ENCODE assay signal across 29 cellular contexts in genomic region chr18:11113046-11113548, GRCh38. TPM values are rescaled to one million over a fixed set of nuclear protein-coding genes. Genes with fewer than 3 reads are reported as not detected.
"Had no signal": no experiment of that assay in that cellular context is flagged by ENCODE, and none has a peak within 500 bp of the region (broad histone marks: within the 10 kb centered on the region; RNA-seq: fewer than 3 reads in every experiment).

No MANE protein-coding gene starts in this region.

- H3K27ac ChIP-seq: adrenal gland, SJSA1 had no signal

- H3K27ac Mint-ChIP-seq: activated CD4-positive, alpha-beta T cell treated with anti-CD3 and anti-CD28 coated beads, Interleukin-2, amount 10 ng/mL, durations not matched to agents 7 days and 5 days; activated CD8-positive, alpha-beta T cell treated with anti-CD3 and anti-CD28 coated beads, Interleukin-2, amount 10 ng/mL, durations not matched to agents 7 days and 5 days; activated naive CD4-positive, alpha-beta T cell treated with anti-CD3 and anti-CD28 coated beads for 36 hours; activated naive CD4-positive, alpha-beta T cell treated with anti-CD3 and anti-CD28 coated beads, Interleukin-2, amount 50 U/mL, for 72 hours; activated T-helper 1 cell treated with anti-CD3 and anti-CD28 coated beads, Interleukin-12 subunit alpha, Interleukin-12 subunit beta, Interleukin-2, Interleukin-4 antibody, amounts not matched to agents 30 ng/mL and 10 ng/mL and 1 ng/mL, durations not matched to agents 14 hours and 24 hours and 36 hours; brain; T-helper 1 cell treated with Interleukin-12 subunit alpha and Interleukin-12 subunit beta and Interleukin-4 antibody, amounts not matched to agents 30 μg/mL and 1 μg/mL, for 36 hours; T-helper 2 cell treated with Interferon-gamma antibody and Interleukin-4, amounts not matched to agents 5 μg/mL and 100 μg/mL, for 36 hours had no signal

- H3K36me3 Mint-ChIP-seq: activated naive CD4-positive, alpha-beta T cell treated with anti-CD3 and anti-CD28 coated beads, Interleukin-2, amount 50 U/mL, for 72 hours; brain had no signal

- H3K9me3 Mint-ChIP-seq: activated CD4-positive, alpha-beta T cell treated with anti-CD3 and anti-CD28 coated beads, Interleukin-2, amount 10 ng/mL, durations not matched to agents 7 days and 5 days; activated naive CD4-positive, alpha-beta T cell treated with anti-CD3 and anti-CD28 coated beads for 36 hours; activated T-helper 1 cell treated with anti-CD3 and anti-CD28 coated beads, Interleukin-12 subunit alpha, Interleukin-12 subunit beta, Interleukin-2, Interleukin-4 antibody, amounts not matched to agents 30 ng/mL and 10 ng/mL and 1 ng/mL, durations not matched to agents 14 hours and 24 hours and 36 hours; brain; T-helper 1 cell treated with Interleukin-12 subunit alpha and Interleukin-12 subunit beta and Interleukin-4 antibody, amounts not matched to agents 30 μg/mL and 1 μg/mL, for 36 hours; T-helper 2 cell treated with Interferon-gamma antibody and Interleukin-4, amounts not matched to agents 5 μg/mL and 100 μg/mL, for 36 hours had no signal

- H3K9ac ChIP-seq: SK-N-SH had no signal

- ATAC-seq: activated CD8-positive, alpha-beta T cell treated with anti-CD3 and anti-CD28 coated beads, Interleukin-2, amount 10 ng/mL, durations not matched to agents 7 days and 5 days; activated naive CD4-positive, alpha-beta T cell treated with anti-CD3 and anti-CD28 coated beads, Interleukin-2, amount 50 U/mL, for 72 hours; activated T-cell treated with anti-CD3 and anti-CD28 coated beads, Interleukin-2, amount 50 U/mL, for 4 hours; Panc1 had no signal

- H3K36me3 ChIP-seq: adrenal gland, SJSA1 had no signal

- H3K4me1 Mint-ChIP-seq: activated CD4-positive, alpha-beta T cell treated with anti-CD3 and anti-CD28 coated beads, Interleukin-2, amount 10 ng/mL, durations not matched to agents 7 days and 5 days; brain had no signal

- H3K9me3 ChIP-seq: adrenal gland, MG63, SJSA1, SK-N-SH had no signal

- H3K4me3 ChIP-seq: adrenal gland, MG63, SJSA1 had no signal

- DNase-seq: activated CD4-positive, alpha-beta T cell treated with anti-CD3 and anti-CD28 coated beads, Interleukin-2, amount 10 ng/mL, durations not matched to agents 7 days and 5 days; activated CD4-positive, alpha-beta T cell treated with anti-CD3 and anti-CD28 coated beads, Interleukin-2, amount 50 U/mL, for 48 hours; activated CD8-positive, alpha-beta memory T cell treated with anti-CD3 and anti-CD28 coated beads, Interleukin-2, amount 50 U/mL, for 4 hours; activated CD8-positive, alpha-beta T cell treated with anti-CD3 and anti-CD28 coated beads, Interleukin-2, amount 10 ng/mL, durations not matched to agents 7 days and 5 days; activated gamma-delta T cell treated with Interleukin-2 at 50 U/mL for 16 hours; activated naive CD4-positive, alpha-beta T cell treated with anti-CD3 and anti-CD28 coated beads for 36 hours; activated T-cell treated with anti-CD3 and anti-CD28 coated beads for 4 hours; activated T-cell treated with anti-CD3 and anti-CD28 coated beads, Interleukin-2, amount 50 U/mL, for 4 hours; adrenal gland; caudate nucleus; cerebellar nuclear complex; Kasumi-1; MG63; NCI-H1092; NCI-H1436 treated with DMSO at 0.1 percent for 48 hours; NCI-H1694 treated with DMSO at 0.1 percent for 48 hours; NCI-H2029; NCI-H345; NCI-H524 treated with DMSO at 0.1 percent for 48 hours; SHP77 treated with DMSO at 0.1 percent for 48 hours; SK-N-SH had no signal

- H3K27me3 ChIP-seq: adrenal gland, MG63, SJSA1 had no signal

- H3K4me3 Mint-ChIP-seq: activated CD4-positive, alpha-beta T cell treated with anti-CD3 and anti-CD28 coated beads, Interleukin-2, amount 10 ng/mL, durations not matched to agents 7 days and 5 days; activated CD8-positive, alpha-beta T cell treated with anti-CD3 and anti-CD28 coated beads, Interleukin-2, amount 10 ng/mL, durations not matched to agents 7 days and 5 days; activated naive CD4-positive, alpha-beta T cell treated with anti-CD3 and anti-CD28 coated beads for 36 hours; activated T-cell treated with anti-CD3 and anti-CD28 coated beads, Interleukin-2, amount 50 U/mL, for 4 hours; activated T-helper 1 cell treated with anti-CD3 and anti-CD28 coated beads, Interleukin-12 subunit alpha, Interleukin-12 subunit beta, Interleukin-2, Interleukin-4 antibody, amounts not matched to agents 30 ng/mL and 10 ng/mL and 1 ng/mL, durations not matched to agents 14 hours and 24 hours and 36 hours; brain; T-helper 1 cell treated with Interleukin-12 subunit alpha and Interleukin-12 subunit beta and Interleukin-4 antibody, amounts not matched to agents 30 μg/mL and 1 μg/mL, for 36 hours; T-helper 2 cell treated with Interferon-gamma antibody and Interleukin-4, amounts not matched to agents 5 μg/mL and 100 μg/mL, for 36 hours had no signal

- H3K4me2 ChIP-seq: SK-N-SH had no signal

- H3K27me3 Mint-ChIP-seq: activated CD4-positive, alpha-beta T cell treated with anti-CD3 and anti-CD28 coated beads, Interleukin-2, amount 10 ng/mL, durations not matched to agents 7 days and 5 days; brain had no signal

- H3K4me1 ChIP-seq: adrenal gland had no signal

RNA-seq across cellular contexts. Expression of gene PIEZO2, which starts 36.3 kb away (rescaled TPM):
- total RNA-seq: activated CD4-positive, alpha-beta T cell treated with anti-CD3 and anti-CD28 coated beads, Interleukin-2, amount 10 ng/mL, durations not matched to agents 7 days and 5 days; activated CD8-positive, alpha-beta T cell treated with anti-CD3 and anti-CD28 coated beads, Interleukin-2, amount 10 ng/mL, durations not matched to agents 7 days and 5 days; activated naive CD4-positive, alpha-beta T cell treated with anti-CD3 and anti-CD28 coated beads for 36 hours; activated naive CD4-positive, alpha-beta T cell treated with anti-CD3 and anti-CD28 coated beads, Interleukin-2, amount 50 U/mL, for 72 hours; activated T-helper 1 cell treated with anti-CD3 and anti-CD28 coated beads, Interleukin-12 subunit alpha, Interleukin-12 subunit beta, Interleukin-2, Interleukin-4 antibody, amounts not matched to agents 30 ng/mL and 10 ng/mL and 1 ng/mL, durations not matched to agents 14 hours and 24 hours and 36 hours; NCI-H460 had no signal
- polyA plus RNA-seq: SK-N-SH had no signal
